Comparison of ENCODE assay signal across 28 cellular contexts in the genomic region with DNA sequence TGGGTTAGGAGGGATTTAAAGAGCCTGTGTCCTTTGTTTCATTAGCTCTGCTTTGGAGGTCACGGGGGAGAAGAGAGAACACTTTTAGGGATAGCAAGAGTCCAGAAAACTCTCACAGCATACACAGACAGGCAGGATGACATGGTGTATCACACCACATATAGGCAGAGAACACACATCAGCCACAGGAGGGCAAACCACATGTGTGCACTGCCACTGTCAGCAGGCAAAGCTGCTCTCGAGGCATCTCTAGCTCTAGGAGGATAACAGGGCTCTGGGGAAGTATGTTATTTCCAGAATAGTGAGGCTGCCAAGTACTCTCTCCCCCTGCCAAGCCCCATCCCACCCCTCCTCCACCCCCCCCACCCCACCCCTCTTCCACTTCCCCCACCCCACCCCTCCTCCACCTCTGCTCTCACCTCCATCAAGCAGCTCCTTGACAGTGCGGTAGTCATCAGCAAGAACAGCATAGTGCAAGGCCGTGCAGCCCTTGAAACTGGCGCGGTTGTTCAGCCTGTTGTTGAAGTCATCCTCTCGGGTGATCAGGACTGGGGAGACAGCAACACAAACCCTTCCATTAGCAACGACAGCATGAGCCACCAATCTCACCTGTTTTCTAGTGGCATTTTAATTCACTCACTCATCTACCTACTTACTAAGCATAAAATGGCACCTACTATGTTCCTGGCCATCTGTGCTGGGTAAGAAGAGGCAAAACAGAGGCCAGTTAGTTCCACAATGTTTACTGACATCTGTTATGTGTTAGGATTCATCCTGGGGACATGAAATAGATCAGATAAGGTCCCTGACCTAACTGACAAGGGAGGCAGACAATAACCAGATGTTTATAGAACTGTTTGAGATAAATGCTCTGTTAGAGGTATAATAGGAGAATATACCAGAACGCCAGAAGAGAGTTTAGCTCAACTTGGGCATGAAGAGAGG.
DNase-seq lines count a peak whose midpoint lies in the region; ATAC-seq and TF ChIP-seq lines count a peak whose summit lies in the region.
"Had no signal": no experiment of that assay in that cellular context is flagged by ENCODE, and none has a peak within 500 bp of the region (broad histone marks: within the 10 kb centered on the region; RNA-seq: fewer than 3 reads in every experiment).

No MANE protein-coding gene starts in this region.

- peak; percentile 59 for TF ChIP-seq RAD21 in SK-N-SH (IDR thresholded peaks at IDR 0.05; ENCODE audit: low read length)

- no peak for ATAC-seq in GM18505 (IDR thresholded peaks at IDR 0.05; ENCODE audit: unreplicated experiment)
- ATAC-seq: Panc1, sciatic nerve had no signal

- no peak overlapping the region for H3K4me3 Mint-ChIP-seq in glutamatergic neuron (ENCODE audit: unreplicated experiment)
- H3K4me3 Mint-ChIP-seq: activated B cell treated with CpG ODN at 0.5 μM for 24 hours; activated naive CD4-positive, alpha-beta T cell treated with anti-CD3 and anti-CD28 coated beads for 36 hours; neural crest cell had no signal

- POLR2A ChIA-PET in SK-N-SH (lab: Yijun Ruan, JAX), result interaction anchor here (0.6 to 18.7 kb wide), 23 partner anchors 9 to 318 kb away, joined by 3 to 880 read pairs (median 11); a partner anchor contains a TSS

- peaks cover 13% of the 10 kb centered on the region for H3K36me3 Mint-ChIP-seq in glutamatergic neuron (ENCODE audit: unreplicated experiment)

- DNase-seq in BE2C (peak; percentile 81), NCI-H1694 (lab: John Stamatoyannopoulos, UW) (peak; percentile 28), SK-N-SH (peak; percentile 74), glutamatergic neuron (no peak), osteoblast (ENCODE audit: insufficient read length, low spot score, missing footprints) (no peak), NCI-H82 (lab: John Stamatoyannopoulos, UW) (no peak)
- no peak for DNase-seq in activated effector memory CD4-positive, alpha-beta T cell treated with Interleukin-2 at 50 U/mL for 16 hours
- DNase-seq: activated B cell treated with CpG ODN at 0.5 μM for 24 hours; activated naive CD4-positive, alpha-beta T cell treated with anti-CD3 and anti-CD28 coated beads for 36 hours; activated T-cell treated with anti-CD3 and anti-CD28 coated beads, Interleukin-2, amount 50 U/mL, for 1 hour; dorsolateral prefrontal cortex; GOT3; IMR-90; left ventricle myocardium inferior; MG63; NCI-H226; NK-92 treated with Interleukin-12 subunit alpha and Interleukin-12 subunit beta, amount 100 ng/mL, for 24 hours; posterior cingulate gyrus; stimulated activated CD4-positive, alpha-beta T cell treated with anti-CD3 and anti-CD28 coated beads, Interleukin-15, amount 100 ng/mL, for 24 hours had no signal

- H3K9ac ChIP-seq in SK-N-SH, result no peak overlapping the region; the same call in 1 of the 2 replicates

- no peaks in the 10 kb centered on the region for H3K9me2 ChIP-seq in SK-N-SH

- H2AFZ ChIP-seq in SK-N-SH (ENCODE audit: low read depth) (no peak overlapping the region), osteoblast (ENCODE audit: low read length) (no peak overlapping the region)

- H3K27ac ChIP-seq in SK-N-SH (ENCODE audit: low read depth in 2 of 2, low read length in 1 of 2) (peak overlapping the region; percentile 76 to 100), osteoblast (ENCODE audit: low read depth, low read length) (no peak overlapping the region)
- H3K27ac ChIP-seq: ascending aorta, C4-2B, dorsolateral prefrontal cortex, HL-60, left ventricle myocardium inferior, SJSA1, vagina had no signal

- peak overlapping the region; percentile 65 for H3K27ac Mint-ChIP-seq in glutamatergic neuron (ENCODE audit: unreplicated experiment)
- H3K27ac Mint-ChIP-seq: activated B cell treated with CpG ODN at 0.5 μM for 24 hours; activated naive CD4-positive, alpha-beta T cell treated with anti-CD3 and anti-CD28 coated beads for 36 hours had no signal

- TF ChIP-seq CTCF in BE2C (IDR thresholded peaks at IDR 0.05; ENCODE audit: low read depth, low read length), result peak; percentile 55
- TF ChIP-seq CTCF in SK-N-SH (IDR thresholded peaks at IDR 0.05), result no peak
- TF ChIP-seq CTCF in glutamatergic neuron (IDR thresholded peaks at IDR 0.05; ENCODE audit: partially characterized antibody, unreplicated experiment), result no peak
- no peak for TF ChIP-seq CTCF in osteoblast (IDR thresholded peaks at IDR 0.05; ENCODE audit: extremely low read depth, low read depth, low read length)

- H3K79me2 ChIP-seq in SK-N-SH (ENCODE audit: insufficient read depth), result peaks cover 7% of the 10 kb centered on the region; the same call in 1 of the 2 replicates
- no peaks in the 10 kb centered on the region for H3K79me2 ChIP-seq in osteoblast (ENCODE audit: insufficient read depth, low read length)

- no peaks in the 10 kb centered on the region for H4K20me1 ChIP-seq in SK-N-SH (ENCODE audit: insufficient read depth)
- H4K20me1 ChIP-seq in osteoblast (ENCODE audit: insufficient read depth, low read length), result peaks cover 8% of the 10 kb centered on the region

- peaks cover 13% of the 10 kb centered on the region for H3F3A ChIP-seq in SK-N-SH (replicated peaks; ENCODE audit: insufficient read depth)

- peaks cover 74% of the 10 kb centered on the region for H3K4me1 ChIP-seq in BE2C
- H3K4me1 ChIP-seq in SK-N-SH (ENCODE audit: control insufficient read depth in 1 of 2, insufficient read depth in 2 of 2, low read depth in 1 of 2, low read length in 1 of 2), result peaks cover 21 to 71% of the 10 kb centered on the region in 2 experiments; a peak in 3 of 4 replicates
- H3K4me1 ChIP-seq in osteoblast (ENCODE audit: insufficient read depth, low read length), result no peaks in the 10 kb centered on the region
- H3K4me1 ChIP-seq: ascending aorta, SJSA1, vagina had no signal

- no peak for TF ChIP-seq POLR2A in GM18505 (IDR thresholded peaks at IDR 0.05; ENCODE audit: borderline replicate concordance, extremely low read depth, insufficient read depth, insufficient read length)

- no peaks in the 10 kb centered on the region for H3K27me3 ChIP-seq in BE2C
- H3K27me3 ChIP-seq in SK-N-SH (ENCODE audit: insufficient read depth), result no peaks in the 10 kb centered on the region
- no peaks in the 10 kb centered on the region for H3K27me3 ChIP-seq in osteoblast (ENCODE audit: insufficient read depth, low read length)
- H3K27me3 ChIP-seq: ascending aorta, dorsolateral prefrontal cortex, MG63, SJSA1, vagina had no signal

- CTCF ChIA-PET in SK-N-SH (lab: Yijun Ruan, JAX), result interaction anchor here (0.7 to 29.3 kb wide), 10 partner anchors 9 to 115 kb away, joined by 3 to 637 read pairs (median 12); a partner anchor contains a TSS

- H3K9me3 ChIP-seq in BE2C, result no peaks in the 10 kb centered on the region
- no peaks in the 10 kb centered on the region for H3K9me3 ChIP-seq in SK-N-SH
- H3K9me3 ChIP-seq in osteoblast (ENCODE audit: low read depth, low read length), result no peaks in the 10 kb centered on the region
- H3K9me3 ChIP-seq: ascending aorta, left ventricle myocardium inferior, MG63, SJSA1, vagina had no signal

- WGBS in SK-N-SH (ENCODE audit: low lambda C conversion rate), result 25% methylated on average over 9 of the region's 9 CpGs

- H3K4me2 ChIP-seq in SK-N-SH (peak overlapping the region; percentile 61; the same call in 1 of the 2 replicates), osteoblast (ENCODE audit: insufficient read depth, low read length) (no peak overlapping the region)

- H3K4me3 ChIP-seq in BE2C (ENCODE audit: low read depth, low read length) (peak overlapping the region; percentile 54), SK-N-SH (ENCODE audit: low read depth in 2 of 2, low read length in 1 of 2) (peak overlapping the region; percentile 38 to 44; a peak in 3 of 4 replicates), osteoblast (ENCODE audit: insufficient read depth, low read length) (no peak overlapping the region)
- H3K4me3 ChIP-seq: ascending aorta, dorsolateral prefrontal cortex, left ventricle myocardium inferior, MG63, SJSA1, vagina had no signal

- H3K36me3 ChIP-seq in BE2C, result peaks cover 31% of the 10 kb centered on the region
- peaks cover 0 to 3% of the 10 kb centered on the region in 2 experiments for H3K36me3 ChIP-seq in SK-N-SH (replicated peaks in 1 of 2; ENCODE audit: control insufficient read depth in 1 of 2, insufficient read depth in 2 of 2, low read length in 1 of 2)
- H3K36me3 ChIP-seq in osteoblast (ENCODE audit: insufficient read depth, low read length), result no peaks in the 10 kb centered on the region
- H3K36me3 ChIP-seq: MG63, SJSA1, vagina had no signal

- peaks cover 8% of the 10 kb centered on the region for H3K27me3 Mint-ChIP-seq in glutamatergic neuron (ENCODE audit: unreplicated experiment)
- H3K27me3 Mint-ChIP-seq: activated B cell treated with CpG ODN at 0.5 μM for 24 hours had no signal

- H3K9me3 Mint-ChIP-seq in glutamatergic neuron (ENCODE audit: unreplicated experiment), result peaks cover 4% of the 10 kb centered on the region
- H3K9me3 Mint-ChIP-seq: activated B cell treated with CpG ODN at 0.5 μM for 24 hours; activated naive CD4-positive, alpha-beta T cell treated with anti-CD3 and anti-CD28 coated beads for 36 hours; neural crest cell had no signal

- peaks cover 29% of the 10 kb centered on the region for H3K4me1 Mint-ChIP-seq in glutamatergic neuron (ENCODE audit: low read depth, unreplicated experiment)
- H3K4me1 Mint-ChIP-seq: activated B cell treated with CpG ODN at 0.5 μM for 24 hours had no signal

- TF ChIP-seq EP300 in SK-N-SH (IDR thresholded peaks at IDR 0.05; ENCODE audit: borderline replicate concordance in 1 of 2, low read depth in 1 of 2, low read length in 1 of 2), result peak; percentile 98 to 100

TF ChIP-seq in SK-N-SH, 30 proteins besides CTCF, POLR2A, EP300 and RAD21 (continues in another document):
- peak; percentile 90 for TF ChIP-seq JUND (IDR thresholded peaks at IDR 0.05)
- TF ChIP-seq, protein P1, sequence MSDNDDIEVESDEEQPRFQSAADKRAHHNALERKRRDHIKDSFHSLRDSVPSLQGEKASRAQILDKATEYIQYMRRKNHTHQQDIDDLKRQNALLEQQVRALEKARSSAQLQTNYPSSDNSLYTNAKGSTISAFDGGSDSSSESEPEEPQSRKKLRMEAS (IDR thresholded peaks at IDR 0.05; ENCODE audit: low read depth), result peak; percentile 33
- peak; percentile 91 for TF ChIP-seq TEAD4 (IDR thresholded peaks at IDR 0.05; ENCODE audit: borderline replicate concordance, insufficient read depth)
- TF ChIP-seq MEF2A (IDR thresholded peaks at IDR 0.05; ENCODE audit: borderline replicate concordance, low read depth), result no peak
- peak; percentile 99 for TF ChIP-seq GATA2 (CRISPR knock-in tag; IDR thresholded peaks at IDR 0.05)
- TF ChIP-seq FOXJ3 (CRISPR knock-in tag; IDR thresholded peaks at IDR 0.05), result peak; percentile 100
- no peak for TF ChIP-seq GABPA (IDR thresholded peaks at IDR 0.05; ENCODE audit: low read depth)
- TF ChIP-seq RXRA (IDR thresholded peaks at IDR 0.05; ENCODE audit: borderline replicate concordance, low read depth), result peak; percentile 88; the same call in 1 of the 2 replicates
- peak; percentile 75; the same call in 1 of the 2 replicates for TF ChIP-seq NFIC (IDR thresholded peaks at IDR 0.05; ENCODE audit: borderline replicate concordance)
- peak; percentile 98 for TF ChIP-seq RCOR1 (IDR thresholded peaks at IDR 0.05; ENCODE audit: low read length)
- TF ChIP-seq FOSL2 (IDR thresholded peaks at IDR 0.05; ENCODE audit: borderline replicate concordance, low read depth), result peak; percentile 19; the same call in 1 of the 2 replicates
- peak; percentile 100 for TF ChIP-seq TCF12 (IDR thresholded peaks at IDR 0.05)

Comparison
In these comparisons a context has a peak if more than half of its experiments do, and no peak if none do; other contexts are left out.
1. DNase-seq: peak in BE2C (single experiment), NCI-H1694 (single experiment) and SK-N-SH (single experiment); none in glutamatergic neuron (single experiment), activated effector memory CD4-positive, alpha-beta T cell treated with Interleukin-2 at 50 U/mL for 16 hours (single experiment), osteoblast (single experiment) and NCI-H82 (single experiment).